8 cellular contexts compared by ENCODE assay signal in genomic region chr2:219298759-219299371, GRCh38. TPM values are rescaled to one million over a fixed set of nuclear protein-coding genes. Genes with fewer than 3 reads are reported as not detected.
DNase-seq lines count a peak whose midpoint lies in the region; ATAC-seq and TF ChIP-seq lines count a peak whose summit lies in the region.

No MANE protein-coding gene starts in this region.

- no peak overlapping the region for H3K4me3 ChIP-seq in body of pancreas

- WGBS in body of pancreas, 2 donors = 22 to 75% methylated on average over 3 to 15 of the region's 15 CpGs

- ATAC-seq in HG02678 (IDR thresholded peaks at IDR 0.05; ENCODE audit: unreplicated experiment) (peak; percentile 51), body of pancreas (peak; percentile 70), HG02763 (IDR thresholded peaks at IDR 0.05; ENCODE audit: unreplicated experiment) (no peak)

- H3K36me3 ChIP-seq in body of pancreas (replicated peaks in 1 of 2; ENCODE audit: insufficient read depth in 1 of 2, low read depth in 2 of 2) = no peaks in the 10 kb centered on the region

- peak; percentile 96 to 99 (median 97) for TF ChIP-seq CTCF in body of pancreas (IDR thresholded peaks at IDR 0.05)

- no peaks in the 10 kb centered on the region for H3K27me3 ChIP-seq in body of pancreas

- H3K4me1 ChIP-seq in body of pancreas = peaks cover 17% of the 10 kb centered on the region

- intact Hi-C loops in body of pancreas (cut with DNase I) = no loop called here

- H3K27ac ChIP-seq in body of pancreas = no peak overlapping the region

- TF ChIP-seq POLR2A in body of pancreas (IDR thresholded peaks at IDR 0.05) = no peak

- no peaks in the 10 kb centered on the region for H3K9me3 ChIP-seq in body of pancreas

- DNase-seq in GM03348 (ENCODE audit: low spot score) = peak; percentile 95
- peak; percentile 25 for DNase-seq in NCI-H2107 (lab: John Stamatoyannopoulos, UW)
- DNase-seq in UCSD-AML1 (lab: John Stamatoyannopoulos, UW; ENCODE audit: unreplicated experiment) = peak; percentile 80
- DNase-seq in body of pancreas = peak; percentile 87 to 93 (median 90)
- peak; percentile 94 for DNase-seq in iPS-NIHi7 (ENCODE audit: extremely low spot score)
- DNase-seq in stimulated activated CD4-positive, alpha-beta T cell treated with anti-CD3 and anti-CD28 coated beads, Interleukin-15, amount 100 ng/mL, for 1 hour (ENCODE audit: low read depth in 1 of 2, low spot score in 1 of 2) = peak; percentile 78 to 84

RNA-seq across cellular contexts. Expression of gene PTPRN, which starts 10.3 kb away (rescaled TPM):
- total RNA-seq in body of pancreas = 10 to 100 TPM; 18.7 to 19.8 TPM

RNA-seq across cellular contexts. Expression of gene DNAJB2, which starts 19.7 kb away (rescaled TPM):
- 10 to 100 TPM; 60.3 to 68.0 TPM for total RNA-seq in body of pancreas

RNA-seq across cellular contexts. Expression of gene RESP18, which starts 33.7 kb away (rescaled TPM):
- total RNA-seq in body of pancreas = not detected

RNA-seq across cellular contexts. Expression of gene TUBA4A, which starts 45.1 kb away (rescaled TPM):
- 10 to 100 TPM; 17.8 to 20.2 TPM for total RNA-seq in body of pancreas

RNA-seq across cellular contexts. Expression of gene TUBA4B, which starts 45.8 kb away (rescaled TPM):
- not detected for total RNA-seq in body of pancreas

Comparison
In these comparisons a context has a peak if more than half of its experiments do, and no peak if none do; other contexts are left out.
1. DNase-seq: peak in every context shown above with its lines; median percentile 95 in GM03348; 94 in iPS-NIHi7; 90 in body of pancreas; 81 in stimulated activated CD4-positive, alpha-beta T cell treated with anti-CD3 and anti-CD28 coated beads, Interleukin-15, amount 100 ng/mL, for 1 hour; 80 in UCSD-AML1; 25 in NCI-H2107.